In genomic region chr13:113863511-113864302, GRCh38 we compare ENCODE assay signal across 8 cellular contexts. TPM values are rescaled to one million over a fixed set of nuclear protein-coding genes. Genes with fewer than 3 reads are reported as not detected.
A peak's percentile ranks its signal among the peaks of the same experiment; 100 is the strongest.
DNase-seq lines count a peak whose midpoint lies in the region; ATAC-seq and TF ChIP-seq lines count a peak whose summit lies in the region.

TSS of gene GAS6 (minus strand) at chr13:113864076. CDS start at chr13:113863920, 156 bp downstream.

- H3K4me3 Mint-ChIP-seq in CD14-positive monocyte (peak within 1 kb of the TSS; percentile 85 to 87), T-cell (peak within 1 kb of the TSS; percentile 61 to 76 (median 72))
- peak within 1 kb of the TSS; percentile 56 to 77 for H3K4me3 Mint-ChIP-seq in effector memory CD8-positive, alpha-beta T cell

- H3K27me3 ChIP-seq in suprapubic skin, result no peaks in the 10 kb centered on the region

- H3K9me3 ChIP-seq in suprapubic skin, result no peaks in the 10 kb centered on the region

- H3K4me1 ChIP-seq in suprapubic skin, result peaks cover 39% of the 10 kb centered on the region

- peaks cover 3 to 17% (median 10%) of the 10 kb centered on the region in 7 donors for H3K9me3 Mint-ChIP-seq in CD14-positive monocyte
- peaks cover 0 to 6% (median 3%) of the 10 kb centered on the region in 3 donors for H3K9me3 Mint-ChIP-seq in T-cell
- H3K9me3 Mint-ChIP-seq in effector memory CD8-positive, alpha-beta T cell, result peaks cover 2 to 8% of the 10 kb centered on the region in 2 donors

- H3K36me3 ChIP-seq in suprapubic skin, result no peaks in the 10 kb centered on the region

- peak within 1 kb of the TSS; percentile 86 for H3K27ac ChIP-seq in suprapubic skin

- intact Hi-C loops in CD14-positive monocyte (cut with micrococcal nuclease), result no loop called here

- DNase-seq in CD14-positive monocyte (ENCODE audit: low spot score), result no peak
- peak; percentile 55 for DNase-seq in HCEC 1CT
- DNase-seq in T-cell, result peak in 5 of 34 experiments; percentile 16 to 23 (median 18)
- no peak for DNase-seq in effector memory CD8-positive, alpha-beta T cell
- DNase-seq in lung microvascular endothelial cell (ENCODE audit: low read depth in 2 of 2), result peak; percentile 48 to 50
- peak; percentile 76 to 81 for DNase-seq in suprapubic skin (ENCODE audit: low spot score in 2 of 2)
- DNase-seq in NCI-H128 (lab: John Stamatoyannopoulos, UW; ENCODE audit: unreplicated experiment), result no peak

- ATAC-seq in T-cell (replicated peaks in 1 of 4) (peak; percentile 54 to 65 (median 62)), GM18867 (IDR thresholded peaks at IDR 0.05; ENCODE audit: unreplicated experiment) (no peak)
- ATAC-seq in effector memory CD8-positive, alpha-beta T cell (replicated peaks), result peak; percentile 67

- H3K4me1 Mint-ChIP-seq in CD14-positive monocyte (peaks cover 25% of the 10 kb centered on the region), T-cell (peaks cover 6 to 17% (median 13%) of the 10 kb centered on the region in 3 donors)
- peaks cover 12 to 13% of the 10 kb centered on the region in 2 donors for H3K4me1 Mint-ChIP-seq in effector memory CD8-positive, alpha-beta T cell (ENCODE audit: low read depth in 2 of 2)

- POLR2A ChIA-PET in T-cell (lab: Charles Lee), result no interaction called here

- WGBS in suprapubic skin, result 0% methylated on average over 15 of the region's 118 CpGs

- TF ChIP-seq CTCF in CD14-positive monocyte (IDR thresholded peaks at IDR 0.05), result no peak
- TF ChIP-seq CTCF in suprapubic skin (IDR thresholded peaks at IDR 0.05), result no peak

- peak within 1 kb of the TSS in 1 of 7 donors; percentile 40 for H3K27ac Mint-ChIP-seq in CD14-positive monocyte
- H3K27ac Mint-ChIP-seq in T-cell, result no peak within 1 kb of the TSS
- H3K27ac Mint-ChIP-seq in effector memory CD8-positive, alpha-beta T cell, result no peak within 1 kb of the TSS

- no peak for TF ChIP-seq POLR2A in suprapubic skin (IDR thresholded peaks at IDR 0.05)

- no peak for TF ChIP-seq EP300 in suprapubic skin (IDR thresholded peaks at IDR 0.05)

- H3K36me3 Mint-ChIP-seq in CD14-positive monocyte (peaks cover 8 to 9% of the 10 kb centered on the region in 2 donors), T-cell (no peaks in the 10 kb centered on the region)
- H3K36me3 Mint-ChIP-seq in effector memory CD8-positive, alpha-beta T cell (ENCODE audit: insufficient read depth), result peaks cover 4% of the 10 kb centered on the region

- peaks cover 39 to 60% (median 42%) of the 10 kb centered on the region in 3 donors for H3K27me3 Mint-ChIP-seq in CD14-positive monocyte (ENCODE audit: low read depth in 3 of 3)
- peaks cover 40 to 48% of the 10 kb centered on the region in 2 donors for H3K27me3 Mint-ChIP-seq in T-cell
- peaks cover 48 to 62% of the 10 kb centered on the region in 2 donors for H3K27me3 Mint-ChIP-seq in effector memory CD8-positive, alpha-beta T cell

- CTCF ChIA-PET in T-cell (lab: Charles Lee), result no interaction called here

- H3K4me3 ChIP-seq in suprapubic skin, result peak within 1 kb of the TSS; percentile 65

RNA-seq across cellular contexts. Expression of gene GAS6, which starts in this region (rescaled TPM):
- polyA plus RNA-seq in CD14-positive monocyte, result 1 to 10 TPM; 1.8 to 1.9 TPM
- 10 to 100 TPM in 1 of 5 donors, 1 to 10 TPM in 4; 1.1 to 10.2 (median 4.7) TPM for total RNA-seq in T-cell
- 54.5 and 130 TPM in 2 replicates for total RNA-seq in lung microvascular endothelial cell
- total RNA-seq in suprapubic skin, result 100 to 1,000 TPM; 175 to 286 (median 224) TPM

Comparison
In these comparisons a context has a peak if more than half of its experiments do, and no peak if none do; other contexts are left out.
1. DNase-seq: peak in HCEC 1CT (single experiment), lung microvascular endothelial cell (2 of 2) and suprapubic skin (2 of 2); none in CD14-positive monocyte (single experiment), effector memory CD8-positive, alpha-beta T cell (0 of 3) and NCI-H128 (single experiment).
2. Peak in every context shown above with its lines, with median percentiles within 50 percentile points of each other: H3K4me3 Mint-ChIP-seq.